8 cellular contexts compared by ENCODE assay signal in the genomic region with DNA sequence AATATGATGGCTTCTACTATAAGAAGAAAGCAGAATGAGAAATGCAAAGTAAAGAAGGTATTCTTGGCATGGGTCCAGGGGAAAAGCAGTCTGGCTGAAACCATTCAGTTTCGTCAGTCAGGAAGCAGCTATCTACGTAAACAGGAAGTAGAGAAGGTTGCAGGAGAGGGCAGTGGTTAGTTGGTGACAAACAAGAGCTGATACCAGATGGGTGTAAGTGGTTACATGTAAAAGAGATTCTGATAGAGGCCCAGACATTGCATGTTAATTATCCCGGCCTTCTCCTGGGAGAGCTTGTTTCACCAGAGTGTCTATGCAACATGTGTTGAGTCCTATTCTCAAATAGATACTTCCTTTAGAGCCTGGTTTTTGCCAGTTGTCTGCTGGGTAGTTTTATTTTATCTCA. TPM values are rescaled to one million over a fixed set of nuclear protein-coding genes. Genes with fewer than 3 reads are reported as not detected.
DNase-seq lines count a peak whose midpoint lies in the region; ATAC-seq and TF ChIP-seq lines count a peak whose summit lies in the region.

No MANE protein-coding gene starts in this region.

- ATAC-seq in GM19397 (IDR thresholded peaks at IDR 0.05; ENCODE audit: unreplicated experiment) (peak; percentile 98), HG03520 (IDR thresholded peaks at IDR 0.05; ENCODE audit: unreplicated experiment) (peak; percentile 99), lung (ENCODE audit: insufficient read depth, low FRiP score) (peak; percentile 58)

- TF ChIP-seq CTCF in lung (IDR thresholded peaks at IDR 0.05; ENCODE audit: control extremely low read depth, extremely low read depth) (no peak), tibial nerve (IDR thresholded peaks at IDR 0.05) (no peak)

- peak overlapping the region; percentile 14 for H3K4me3 ChIP-seq in CD8-positive, alpha-beta memory T cell (ENCODE audit: low read length)
- H3K4me3 ChIP-seq in lung, result no peak overlapping the region
- no peak overlapping the region for H3K4me3 ChIP-seq in tibial nerve

- peak overlapping the region; percentile 62 for H3K27ac ChIP-seq in CD8-positive, alpha-beta memory T cell (ENCODE audit: low read depth, low read length)
- H3K27ac ChIP-seq in lung (ENCODE audit: low read depth in 1 of 2, low read length in 1 of 2) (no peak overlapping the region), tibial nerve (peak overlapping the region in 1 of 4 donors; percentile 70)

- H3K4me3 Mint-ChIP-seq in CD8-positive, alpha-beta memory T cell, result peak overlapping the region; percentile 6 to 80 (median 58)

- peak overlapping the region; percentile 79 to 99 (median 98) for H3K27ac Mint-ChIP-seq in CD8-positive, alpha-beta memory T cell

- peaks cover 16 to 42% (median 30%) of the 10 kb centered on the region in 3 donors for H3K36me3 Mint-ChIP-seq in CD8-positive, alpha-beta memory T cell

- H3K4me1 Mint-ChIP-seq in CD8-positive, alpha-beta memory T cell, result peaks cover 60 to 83% (median 67%) of the 10 kb centered on the region in 3 donors

- peaks cover 44% of the 10 kb centered on the region for H3K4me1 ChIP-seq in CD8-positive, alpha-beta memory T cell (ENCODE audit: insufficient read depth, low read length)
- H3K4me1 ChIP-seq in lung (ENCODE audit: control insufficient read depth in 2 of 2, insufficient read depth in 2 of 2, low read length in 2 of 2) (peaks cover 0 to 4% of the 10 kb centered on the region in 2 donors), tibial nerve (peaks cover 0 to 5% (median 3%) of the 10 kb centered on the region in 4 donors)

- peak; percentile 20 to 54 for TF ChIP-seq EP300 in tibial nerve (IDR thresholded peaks at IDR 0.05)

- H3K27me3 Mint-ChIP-seq in CD8-positive, alpha-beta memory T cell, result no peaks in the 10 kb centered on the region

- no peaks in the 10 kb centered on the region for H3K9me3 ChIP-seq in CD8-positive, alpha-beta memory T cell (ENCODE audit: low read length)
- H3K9me3 ChIP-seq in lung (ENCODE audit: control insufficient read depth in 2 of 2, insufficient read depth in 1 of 2, low read length in 1 of 2), result peaks cover 0 to 3% of the 10 kb centered on the region in 2 donors
- peaks cover 0 to 4% (median 0%) of the 10 kb centered on the region in 4 donors for H3K9me3 ChIP-seq in tibial nerve

- H3K36me3 ChIP-seq in CD8-positive, alpha-beta memory T cell (ENCODE audit: insufficient read depth, low read length), result no peaks in the 10 kb centered on the region
- H3K36me3 ChIP-seq in lung (ENCODE audit: control insufficient read depth in 2 of 2, insufficient read depth in 2 of 2, low read length in 2 of 2) (no peaks in the 10 kb centered on the region), tibial nerve (no peaks in the 10 kb centered on the region)

- WGBS in lung, 2 donors, result 4 to 25% methylated on average over 3 of the region's 3 CpGs
- WGBS in tibial nerve, 2 donors, result 39 to 40% methylated on average over 3 of the region's 3 CpGs

- no peaks in the 10 kb centered on the region for H3K27me3 ChIP-seq in CD8-positive, alpha-beta memory T cell (ENCODE audit: insufficient read depth, low read length, poor library complexity, severe bottlenecking)
- H3K27me3 ChIP-seq in lung (ENCODE audit: control insufficient read depth, insufficient read depth) (no peaks in the 10 kb centered on the region), tibial nerve (no peaks in the 10 kb centered on the region)

- peak; percentile 46 to 93 (median 83) for DNase-seq in CD8-positive, alpha-beta memory T cell
- peak; percentile 2 for DNase-seq in activated naive CD8-positive, alpha-beta T cell treated with anti-CD3 and anti-CD28 coated beads, Interleukin-2, amount 50 U/mL, for 16 hours (ENCODE audit: low read depth, low spot score)
- DNase-seq in lung (ENCODE audit: low spot score) (peak; percentile 30), tibial nerve (ENCODE audit: low spot score in 2 of 2) (peak in 1 of 2 donors; percentile 16), NCI-H446 treated with DMSO at 0.1 percent for 48 hours (lab: John Stamatoyannopoulos, UW) (no peak)

- TF ChIP-seq POLR2A in Raji (IDR thresholded peaks at IDR 0.05; ENCODE audit: insufficient read depth, low read depth, low read length) (peak; percentile 48), tibial nerve (IDR thresholded peaks at IDR 0.05) (no peak)

- CTCF ChIA-PET in CD8-positive, alpha-beta memory T cell (lab: Charles Lee), result interaction anchor here (0.7 to 2.6 kb wide), 18 partner anchors 9 to 427 kb away, joined by 3 to 26 read pairs (median 5); a partner anchor contains a TSS

- POLR2A ChIA-PET in CD8-positive, alpha-beta memory T cell (lab: Charles Lee), result interaction anchor here (0.6 to 2.3 kb wide), 13 partner anchors 9 to 330 kb away, joined by 3 to 53 read pairs (median 5); a partner anchor contains a TSS

- peaks cover 9 to 24% (median 20%) of the 10 kb centered on the region in 5 donors for H3K9me3 Mint-ChIP-seq in CD8-positive, alpha-beta memory T cell

RNA-seq across cellular contexts. Expression of a gene that starts 58.4 kb away (rescaled TPM):
- total RNA-seq in CD8-positive, alpha-beta memory T cell, result 100 to 1,000 TPM; 337 to 344 TPM
- polyA plus RNA-seq in CD8-positive, alpha-beta memory T cell, result 159 TPM
- 100 to 1,000 TPM; 129 to 146 TPM for total RNA-seq in lung
- 100 to 1,000 TPM; 153 to 250 TPM for polyA plus RNA-seq in lung
- total RNA-seq in tibial nerve, result 10 to 100 TPM; 67.9 to 85.7 (median 76.8) TPM
